ENCODE assay signal across 11 cellular contexts in genomic region chr18:56112013-56112749, GRCh38.
DNase-seq lines count a peak whose midpoint lies in the region; TF ChIP-seq lines count a peak whose summit lies in the region.
"Had no signal": no experiment of that assay in that cellular context is flagged by ENCODE, and none has a peak within 500 bp of the region (broad histone marks: within the 10 kb centered on the region; RNA-seq: fewer than 3 reads in every experiment).

No MANE protein-coding gene starts in this region.

- in situ Hi-C loops in GM23248 (cut with MboI): no loop called here

- H3K4me2 ChIP-seq in GM23248 (ENCODE audit: unreplicated experiment) (no peak overlapping the region), osteoblast (ENCODE audit: insufficient read depth, low read length) (peak overlapping the region; percentile 25)

- no peaks in the 10 kb centered on the region for H3K4me1 ChIP-seq in GM23248 (ENCODE audit: insufficient read depth)
- H3K4me1 ChIP-seq in osteoblast (ENCODE audit: insufficient read depth, low read length): peaks cover 18% of the 10 kb centered on the region

- H2AFZ ChIP-seq in GM23248 (no peak overlapping the region), osteoblast (ENCODE audit: low read length) (no peak overlapping the region)

- H3K9me3 ChIP-seq in GM23248 (ENCODE audit: low read depth) (no peaks in the 10 kb centered on the region), osteoblast (ENCODE audit: low read depth, low read length) (no peaks in the 10 kb centered on the region)

- no peak overlapping the region for H3K9ac ChIP-seq in GM23248

- H3K4me3 Mint-ChIP-seq in activated CD4-positive, alpha-beta T cell treated with anti-CD3 and anti-CD28 coated beads, Interleukin-2, amount 10 ng/mL, durations not matched to agents 7 days and 5 days: peak overlapping the region; percentile 4
- H3K4me3 Mint-ChIP-seq in IgD-negative memory B cell: peak overlapping the region; percentile 6 to 51 (median 20)

- H3K36me3 ChIP-seq in GM23248 (ENCODE audit: low read depth) (no peaks in the 10 kb centered on the region), osteoblast (ENCODE audit: insufficient read depth, low read length) (no peaks in the 10 kb centered on the region)

- H3K9me2 ChIP-seq in GM23248 (ENCODE audit: insufficient read depth): no peaks in the 10 kb centered on the region

- H3K4me3 ChIP-seq in GM23248 (no peak overlapping the region), osteoblast (ENCODE audit: insufficient read depth, low read length) (no peak overlapping the region)
- H3K4me3 ChIP-seq: skin epidermis had no signal

- H3K27ac ChIP-seq in GM23248 (no peak overlapping the region), osteoblast (ENCODE audit: low read depth, low read length) (no peak overlapping the region)
- H3K27ac ChIP-seq: VCaP had no signal

- H4K20me1 ChIP-seq in GM23248 (ENCODE audit: insufficient read depth) (no peaks in the 10 kb centered on the region), osteoblast (ENCODE audit: insufficient read depth, low read length) (no peaks in the 10 kb centered on the region)

- no peaks in the 10 kb centered on the region for H3K27me3 ChIP-seq in GM23248 (replicated peaks; ENCODE audit: insufficient read depth)
- H3K27me3 ChIP-seq in osteoblast (ENCODE audit: insufficient read depth, low read length): no peaks in the 10 kb centered on the region

- H3K27ac Mint-ChIP-seq in activated CD4-positive, alpha-beta T cell treated with anti-CD3 and anti-CD28 coated beads, Interleukin-2, amount 10 ng/mL, durations not matched to agents 7 days and 5 days: no peak overlapping the region
- H3K27ac Mint-ChIP-seq in IgD-negative memory B cell: peak overlapping the region in 1 of 3 donors; percentile 26

- POLR2A ChIA-PET in activated CD4-positive, alpha-beta T cell treated with anti-CD3 and anti-CD28 coated beads, Interleukin-2, amount 10 ng/mL, durations not matched to agents 7 days and 5 days (lab: Charles Lee): no interaction called here

- H3K36me3 Mint-ChIP-seq in activated CD4-positive, alpha-beta T cell treated with anti-CD3 and anti-CD28 coated beads, Interleukin-2, amount 10 ng/mL, durations not matched to agents 7 days and 5 days (ENCODE audit: low read depth): no peaks in the 10 kb centered on the region
- no peaks in the 10 kb centered on the region for H3K36me3 Mint-ChIP-seq in IgD-negative memory B cell

- no peak for DNase-seq in activated CD4-positive, alpha-beta T cell treated with anti-CD3 and anti-CD28 coated beads, Interleukin-2, amount 10 ng/mL, durations not matched to agents 7 days and 5 days
- DNase-seq in activated CD4-positive, alpha-beta T cell treated with anti-CD3 and anti-CD28 coated beads for 4 hours: no peak
- DNase-seq in GM23248: peak; percentile 60
- no peak for DNase-seq in osteoblast (ENCODE audit: insufficient read length, low spot score, missing footprints)
- no peak for DNase-seq in epidermal melanocyte (ENCODE audit: insufficient read length, low spot score)
- no peak for DNase-seq in kidney tubule cell (ENCODE audit: low spot score)
- DNase-seq in stimulated activated CD4-positive, alpha-beta T cell treated with anti-CD3 and anti-CD28 coated beads, Interleukin-12 subunit alpha, Interleukin-12 subunit beta, amount 100 ng/mL, for 4 hours: no peak
- DNase-seq: AML-193 had no signal

- H3K27me3 Mint-ChIP-seq in activated CD4-positive, alpha-beta T cell treated with anti-CD3 and anti-CD28 coated beads, Interleukin-2, amount 10 ng/mL, durations not matched to agents 7 days and 5 days: peaks cover 5% of the 10 kb centered on the region
- H3K27me3 Mint-ChIP-seq in IgD-negative memory B cell: peaks cover 7% of the 10 kb centered on the region

- H3K79me2 ChIP-seq in GM23248 (ENCODE audit: insufficient read depth) (no peaks in the 10 kb centered on the region), osteoblast (ENCODE audit: insufficient read depth, low read length) (no peaks in the 10 kb centered on the region)

- H3K4me1 Mint-ChIP-seq in activated CD4-positive, alpha-beta T cell treated with anti-CD3 and anti-CD28 coated beads, Interleukin-2, amount 10 ng/mL, durations not matched to agents 7 days and 5 days: peaks cover 14% of the 10 kb centered on the region
- peaks cover 19 to 35% (median 27%) of the 10 kb centered on the region in 3 donors for H3K4me1 Mint-ChIP-seq in IgD-negative memory B cell

- no peak for TF ChIP-seq CTCF in osteoblast (IDR thresholded peaks at IDR 0.05; ENCODE audit: extremely low read depth, low read depth, low read length)

- WGBS in GM23248 (ENCODE audit: low coverage in 1 of 2, low lambda C conversion rate in 2 of 2, missing lambda C conversion rate in 2 of 2), 2 experiments: 51 to 53% methylated on average over 6 of the region's 6 CpGs

- H3F3A ChIP-seq in GM23248 (ENCODE audit: insufficient read depth): no peaks in the 10 kb centered on the region

- CTCF ChIA-PET in activated CD4-positive, alpha-beta T cell treated with anti-CD3 and anti-CD28 coated beads, Interleukin-2, amount 10 ng/mL, durations not matched to agents 7 days and 5 days (lab: Charles Lee): no interaction called here

- H3K9me3 Mint-ChIP-seq in activated CD4-positive, alpha-beta T cell treated with anti-CD3 and anti-CD28 coated beads, Interleukin-2, amount 10 ng/mL, durations not matched to agents 7 days and 5 days: no peaks in the 10 kb centered on the region
- H3K9me3 Mint-ChIP-seq in IgD-negative memory B cell: no peaks in the 10 kb centered on the region
